Comparison of ENCODE assay signal across 8 cellular contexts in the genomic region with DNA sequence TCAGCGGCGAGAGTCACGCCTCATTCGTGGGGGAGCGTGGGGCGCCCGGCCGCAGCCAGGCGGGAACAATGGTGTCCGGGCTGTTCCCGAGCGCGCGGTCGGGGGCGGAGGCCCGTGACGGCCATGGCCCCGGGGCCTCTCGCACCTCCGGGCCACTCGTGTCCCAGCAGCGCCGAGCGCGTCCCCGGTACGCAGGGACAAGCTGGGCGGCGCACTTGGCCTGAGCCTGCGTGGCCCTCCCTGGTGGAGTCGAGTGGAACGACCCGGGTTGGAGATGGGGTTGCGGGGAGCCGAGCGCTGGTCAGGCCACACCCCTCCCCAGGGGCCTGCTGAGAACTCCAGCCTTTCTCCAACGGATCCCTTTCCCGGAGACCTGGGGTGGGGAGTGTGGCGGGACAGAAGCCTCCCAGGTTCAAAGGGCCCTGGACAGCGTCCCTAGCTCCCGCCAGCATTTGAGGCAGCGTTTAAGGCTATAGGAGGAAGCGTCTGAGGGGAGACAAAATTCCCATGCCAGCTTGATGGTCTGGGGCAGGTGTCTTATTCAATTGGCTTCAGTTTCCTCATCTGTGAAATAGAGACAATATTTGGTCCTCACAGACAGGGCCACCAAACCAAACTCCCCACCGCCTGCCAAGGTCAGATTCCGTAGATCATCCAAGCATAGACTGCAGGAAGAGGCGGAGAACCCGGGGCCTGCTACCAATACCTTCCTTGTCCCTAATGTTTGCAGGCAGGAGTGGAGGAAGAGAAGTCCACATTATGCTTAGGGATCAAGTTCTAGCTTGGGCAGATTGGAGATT. TPM values are rescaled to one million over a fixed set of nuclear protein-coding genes. Genes with fewer than 3 reads are reported as not detected.
A peak's percentile ranks its signal among the peaks of the same experiment; 100 is the strongest.
DNase-seq lines count a peak whose midpoint lies in the region; ATAC-seq lines count a peak whose summit lies in the region.

No MANE protein-coding gene starts in this region.

- H3K4me1 Mint-ChIP-seq in T-helper 1 cell treated with Interleukin-12 subunit alpha and Interleukin-12 subunit beta and Interleukin-4 antibody, amounts not matched to agents 30 μg/mL and 1 μg/mL, for 36 hours (ENCODE audit: low read depth): peaks cover 51% of the 10 kb centered on the region

- H3K4me3 Mint-ChIP-seq in T-helper 1 cell treated with Interleukin-12 subunit alpha and Interleukin-12 subunit beta and Interleukin-4 antibody, amounts not matched to agents 30 μg/mL and 1 μg/mL, for 36 hours: peak overlapping the region; percentile 97

- intact Hi-C loops in left colon (cut with DNase I, micrococcal nuclease): no loop called here

- ATAC-seq in GM21515 (IDR thresholded peaks at IDR 0.05; ENCODE audit: unreplicated experiment) (peak; percentile 26), left colon (peak; percentile 55)

- peaks cover 25% of the 10 kb centered on the region for H3K27me3 Mint-ChIP-seq in T-helper 1 cell treated with Interleukin-12 subunit alpha and Interleukin-12 subunit beta and Interleukin-4 antibody, amounts not matched to agents 30 μg/mL and 1 μg/mL, for 36 hours (ENCODE audit: low read depth)

- H3K9me3 Mint-ChIP-seq in T-helper 1 cell treated with Interleukin-12 subunit alpha and Interleukin-12 subunit beta and Interleukin-4 antibody, amounts not matched to agents 30 μg/mL and 1 μg/mL, for 36 hours: no peaks in the 10 kb centered on the region

- H3K27ac Mint-ChIP-seq in T-helper 1 cell treated with Interleukin-12 subunit alpha and Interleukin-12 subunit beta and Interleukin-4 antibody, amounts not matched to agents 30 μg/mL and 1 μg/mL, for 36 hours: peak overlapping the region; percentile 86

- DNase-seq in GM03348 (ENCODE audit: low spot score) (peak; percentile 86), HT-29 (ENCODE audit: low spot score) (peak; percentile 58), cerebellar cortex (ENCODE audit: low spot score) (peak; percentile 44), left colon (peak; percentile 68 to 77), NCI-H446 (lab: John Stamatoyannopoulos, UW) (no peak)
- peak; percentile 42 for DNase-seq in stimulated activated CD4-positive, alpha-beta T cell treated with anti-CD3 and anti-CD28 coated beads, Interleukin-4, amount 100 ng/mL, for 24 hours

- H3K36me3 Mint-ChIP-seq in T-helper 1 cell treated with Interleukin-12 subunit alpha and Interleukin-12 subunit beta and Interleukin-4 antibody, amounts not matched to agents 30 μg/mL and 1 μg/mL, for 36 hours (ENCODE audit: low read depth): peaks cover 21% of the 10 kb centered on the region

RNA-seq across cellular contexts. Expression of gene CNDP2, which starts 0.5 kb away (rescaled TPM):
- total RNA-seq in HT-29 (2014; rRNA removed; shearing (Covaris generic)): 50.5 and 57.7 TPM in 2 replicates
- total RNA-seq in left colon: 100 to 1,000 TPM; 195 to 222 TPM

RNA-seq across cellular contexts. Expression of gene CNDP1, which starts 37.6 kb away (rescaled TPM):
- not detected in 2 replicates for total RNA-seq in HT-29 (2014; rRNA removed; shearing (Covaris generic))
- not detected for total RNA-seq in left colon

RNA-seq across cellular contexts. Expression of gene DIPK1C, which starts 39.6 kb away (rescaled TPM):
- 0.05 TPM in 1 of 2 replicates, not detected in the other for total RNA-seq in HT-29 (2014; rRNA removed; shearing (Covaris generic))
- under 1 TPM; 0.06 to 0.14 TPM for total RNA-seq in left colon

Comparison
In these comparisons a context has a peak if more than half of its experiments do, and no peak if none do; other contexts are left out.
1. DNase-seq: peak in GM03348 (single experiment), HT-29 (single experiment), cerebellar cortex (single experiment), left colon (2 of 2) and stimulated activated CD4-positive, alpha-beta T cell treated with anti-CD3 and anti-CD28 coated beads, Interleukin-4, amount 100 ng/mL, for 24 hours (single experiment); none in NCI-H446 (0 of 2).